In the genomic region with DNA sequence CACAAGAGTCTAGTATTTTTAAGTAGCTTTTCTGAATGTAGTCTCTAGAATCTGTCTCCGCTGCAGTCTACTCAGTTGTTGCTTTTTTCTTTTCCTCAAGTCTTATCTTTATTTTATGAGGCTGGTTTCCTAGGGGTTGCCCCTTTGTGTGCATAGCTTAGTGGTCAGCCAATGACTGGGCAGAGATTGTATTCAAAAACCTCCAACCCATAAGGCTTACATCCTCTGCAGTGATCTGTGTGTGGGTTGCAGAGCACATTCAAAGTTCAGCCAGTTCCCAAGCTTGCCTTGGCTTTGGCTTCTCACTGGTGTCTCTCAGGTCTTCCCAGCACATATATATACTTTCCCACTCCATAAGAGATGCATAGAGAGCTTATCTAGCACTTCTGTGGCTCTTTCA, we compare ENCODE assay signal across 14 cellular contexts.
DNase-seq lines count a peak whose midpoint lies in the region; ATAC-seq and TF ChIP-seq lines count a peak whose summit lies in the region.
"Had no signal": no experiment of that assay in that cellular context is flagged by ENCODE, and none has a peak within 500 bp of the region (broad histone marks: within the 10 kb centered on the region; RNA-seq: fewer than 3 reads in every experiment).

No MANE protein-coding gene starts in this region.

- H3K27ac Mint-ChIP-seq in T-helper 17 cell, result no peak overlapping the region
- H3K27ac Mint-ChIP-seq in activated CD4-positive, alpha-beta T cell treated with anti-CD3 and anti-CD28 coated beads, Interleukin-2, amount 10 ng/mL, durations not matched to agents 7 days and 5 days, result no peak overlapping the region
- H3K27ac Mint-ChIP-seq: CD4-positive, alpha-beta T cell; H9; IgD-negative memory B cell had no signal

- H2AK5ac ChIP-seq in mesendoderm (ENCODE audit: low read length), result no peak overlapping the region

- H3K36me3 ChIP-seq in colonic mucosa (no peaks in the 10 kb centered on the region), mesendoderm (ENCODE audit: control insufficient read depth, insufficient read depth, low read length) (no peaks in the 10 kb centered on the region)
- H3K36me3 ChIP-seq: BE2C had no signal

- no peak overlapping the region for H2BK5ac ChIP-seq in mesendoderm (ENCODE audit: low read length)

- peaks cover 4% of the 10 kb centered on the region for H3K4me1 ChIP-seq in colonic mucosa
- H3K4me1 ChIP-seq in mesendoderm (ENCODE audit: control insufficient read depth, low read depth, low read length), result peaks cover 9% of the 10 kb centered on the region

- no peak for TF ChIP-seq CTCF in colonic mucosa (IDR thresholded peaks at IDR 0.05)

- intact Hi-C loops in colonic mucosa (cut with DNase I), result no loop called here

- H3K56ac ChIP-seq in mesendoderm (ENCODE audit: low read length), result peak overlapping the region; percentile 39

- H3K36me3 Mint-ChIP-seq in T-helper 17 cell (ENCODE audit: low read depth), result no peaks in the 10 kb centered on the region
- no peaks in the 10 kb centered on the region for H3K36me3 Mint-ChIP-seq in activated CD4-positive, alpha-beta T cell treated with anti-CD3 and anti-CD28 coated beads, Interleukin-2, amount 10 ng/mL, durations not matched to agents 7 days and 5 days (ENCODE audit: low read depth)

- no peak overlapping the region for H3K23ac ChIP-seq in mesendoderm (ENCODE audit: low read length)

- no peak for ATAC-seq in T-helper 17 cell

- DNase-seq in ELF-1 (ENCODE audit: low read depth, low spot score) (peak; percentile 0), colonic mucosa (peak; percentile 11), mesendoderm (peak; percentile 62), amniotic stem cell (lab: John Stamatoyannopoulos, UW) (no peak), T-helper 17 cell (no peak)
- DNase-seq in activated CD4-positive, alpha-beta T cell treated with anti-CD3 and anti-CD28 coated beads, Interleukin-2, amount 10 ng/mL, durations not matched to agents 7 days and 5 days, result no peak
- DNase-seq: ACHN; BE2C; C1 segment of cervical spinal cord; Caco-2; CD4-positive, alpha-beta T cell; GDM1; H9 had no signal

- H3K27me3 Mint-ChIP-seq in T-helper 17 cell, result no peaks in the 10 kb centered on the region
- H3K27me3 Mint-ChIP-seq in activated CD4-positive, alpha-beta T cell treated with anti-CD3 and anti-CD28 coated beads, Interleukin-2, amount 10 ng/mL, durations not matched to agents 7 days and 5 days, result no peaks in the 10 kb centered on the region
- H3K27me3 Mint-ChIP-seq: CD4-positive, alpha-beta T cell; IgD-negative memory B cell had no signal

- POLR2A ChIA-PET in activated CD4-positive, alpha-beta T cell treated with anti-CD3 and anti-CD28 coated beads, Interleukin-2, amount 10 ng/mL, durations not matched to agents 7 days and 5 days (lab: Charles Lee), result no interaction called here

- H3K9ac ChIP-seq in colonic mucosa (ENCODE audit: low read depth in 2 of 2, low read length in 2 of 2), result no peak overlapping the region
- H3K9ac ChIP-seq in mesendoderm (ENCODE audit: low read length), result no peak overlapping the region

- no peak overlapping the region for H2BK120ac ChIP-seq in mesendoderm (ENCODE audit: low read depth, low read length)

- no peaks in the 10 kb centered on the region for H3K79me1 ChIP-seq in mesendoderm (ENCODE audit: low read length)

- H3K4ac ChIP-seq in mesendoderm (ENCODE audit: low read depth, low read length), result no peak overlapping the region

- H3K4me2 ChIP-seq in mesendoderm (ENCODE audit: low read length), result no peak overlapping the region

- H3K79me2 ChIP-seq in mesendoderm (ENCODE audit: control insufficient read depth, insufficient read depth, low read length), result no peaks in the 10 kb centered on the region

- CTCF ChIA-PET in activated CD4-positive, alpha-beta T cell treated with anti-CD3 and anti-CD28 coated beads, Interleukin-2, amount 10 ng/mL, durations not matched to agents 7 days and 5 days (lab: Charles Lee), result interaction anchor here (0.6 kb wide), 1 partner anchor 779 kb away, joined by 3 read pairs; no protein-coding TSS in a partner anchor

- peaks cover 4% of the 10 kb centered on the region for H3K9me3 Mint-ChIP-seq in activated CD4-positive, alpha-beta T cell treated with anti-CD3 and anti-CD28 coated beads, Interleukin-2, amount 10 ng/mL, durations not matched to agents 7 days and 5 days

- no peaks in the 10 kb centered on the region for H3K9me3 ChIP-seq in colonic mucosa
- no peaks in the 10 kb centered on the region for H3K9me3 ChIP-seq in T-helper 17 cell (ENCODE audit: control insufficient read depth, low read length, poor library complexity, severe bottlenecking)
- H3K9me3 ChIP-seq: BE2C had no signal

- H4K8ac ChIP-seq in mesendoderm (ENCODE audit: low read depth, low read length), result no peak overlapping the region

- H3K4me3 ChIP-seq in colonic mucosa (no peak overlapping the region), mesendoderm (ENCODE audit: low read length) (no peak overlapping the region)

- WGBS in mesendoderm (ENCODE audit: extremely low coverage, insufficient coverage, low lambda C conversion rate), result no CpG with 5 or more reads among the region's 1 CpG

- H3K27ac ChIP-seq in colonic mucosa (no peak overlapping the region), mesendoderm (ENCODE audit: low read depth, low read length) (peak overlapping the region; percentile 22)

- no peak overlapping the region for H3K4me3 Mint-ChIP-seq in T-helper 17 cell
- no peak overlapping the region for H3K4me3 Mint-ChIP-seq in activated CD4-positive, alpha-beta T cell treated with anti-CD3 and anti-CD28 coated beads, Interleukin-2, amount 10 ng/mL, durations not matched to agents 7 days and 5 days
- H3K4me3 Mint-ChIP-seq: CD4-positive, alpha-beta T cell; H9 had no signal

- no peaks in the 10 kb centered on the region for H3K27me3 ChIP-seq in colonic mucosa
- H3K27me3 ChIP-seq in mesendoderm (ENCODE audit: insufficient read depth, low read length, poor library complexity), result no peaks in the 10 kb centered on the region
- H3K27me3 ChIP-seq: BE2C had no signal

- H3K4me1 Mint-ChIP-seq in T-helper 17 cell, result no peaks in the 10 kb centered on the region
- no peaks in the 10 kb centered on the region for H3K4me1 Mint-ChIP-seq in activated CD4-positive, alpha-beta T cell treated with anti-CD3 and anti-CD28 coated beads, Interleukin-2, amount 10 ng/mL, durations not matched to agents 7 days and 5 days

- H3K18ac ChIP-seq in mesendoderm (ENCODE audit: low read length), result no peak overlapping the region

- H4K5ac ChIP-seq in mesendoderm (ENCODE audit: low read length), result no peak overlapping the region

- H2BK15ac ChIP-seq in mesendoderm (replicated peaks; ENCODE audit: low read depth), result no peak overlapping the region

Comparison
In these comparisons a context has a peak if more than half of its experiments do, and no peak if none do; other contexts are left out.
1. DNase-seq: peak in ELF-1 (single experiment), colonic mucosa (single experiment) and mesendoderm (single experiment); none in amniotic stem cell (single experiment), T-helper 17 cell (0 of 3) and activated CD4-positive, alpha-beta T cell treated with anti-CD3 and anti-CD28 coated beads, Interleukin-2, amount 10 ng/mL, durations not matched to agents 7 days and 5 days (single experiment).